Comparison of ENCODE assay signal across 12 cellular contexts in genomic region chrX:12943592-12943991, GRCh38. TPM values are rescaled to one million over a fixed set of nuclear protein-coding genes. Genes with fewer than 3 reads are reported as not detected.
"Had no signal": no experiment of that assay in that cellular context is flagged by ENCODE, and none has a peak within 500 bp of the region (broad histone marks: within the 10 kb centered on the region; RNA-seq: fewer than 3 reads in every experiment).

No MANE protein-coding gene starts in this region.

RNA-seq across cellular contexts. Expression of gene TLR8, which starts 37.2 kb away (rescaled TPM):
- total RNA-seq: activated naive CD4-positive, alpha-beta T cell treated with anti-CD3 and anti-CD28 coated beads for 36 hours; activated naive CD4-positive, alpha-beta T cell treated with anti-CD3 and anti-CD28 coated beads, Interleukin-2, amount 50 U/mL, for 72 hours; activated naive CD8-positive, alpha-beta T cell treated with anti-CD3 and anti-CD28 coated beads for 36 hours; activated T-cell treated with anti-CD3 and anti-CD28 coated beads, Interleukin-2, amount 50 U/mL, for 4 hours; activated T-cell treated with anti-CD3 and anti-CD28 coated beads, Interleukin-2, amount 50 U/mL, for 72 hours; activated T-helper 1 cell treated with anti-CD3 and anti-CD28 coated beads, Interleukin-12 subunit alpha, Interleukin-12 subunit beta, Interleukin-2, Interleukin-4 antibody, amounts not matched to agents 30 ng/mL and 10 ng/mL and 1 ng/mL, durations not matched to agents 14 hours and 24 hours and 36 hours; activated T-helper 17 cell treated with anti-CD3 and anti-CD28 coated beads, Interleukin-2, amount 50 U/mL, for 72 hours; activated T-helper 2 cell treated with anti-CD3 and anti-CD28 coated beads, Interferon-gamma antibody, Interleukin-2, Interleukin-4, amounts not matched to agents 10 μg/mL and 5 μg/mL and 100 μg/mL, durations not matched to agents 14 hours and 24 hours and 36 hours; astrocyte; bronchial epithelial cell; cardiac muscle cell; chondrocyte had no signal
- polyA plus RNA-seq: cardiac muscle cell had no signal
